Comparison of ENCODE assay signal across 1 cellular context in the genomic region with DNA sequence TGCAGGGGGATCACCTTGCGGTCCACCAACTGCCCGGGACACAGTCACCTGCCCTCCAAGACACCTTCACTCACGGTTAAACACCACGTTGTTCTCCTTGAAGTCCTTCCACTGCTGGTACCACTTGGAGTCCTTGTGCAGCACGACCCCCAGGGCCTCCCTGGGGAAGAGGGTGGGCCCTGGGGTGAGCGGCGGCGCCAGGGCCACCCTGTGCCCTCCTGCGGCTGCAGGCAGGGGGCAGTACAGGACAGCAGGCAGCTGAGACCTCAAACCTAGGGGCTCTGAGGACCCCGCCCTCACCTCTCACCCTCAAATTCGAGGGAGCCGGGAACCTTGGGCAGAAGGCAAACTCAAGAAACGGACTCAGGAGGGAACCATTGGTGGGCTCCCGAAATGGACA.
TF ChIP-seq lines count a peak whose summit lies in the region.

No MANE protein-coding gene starts in this region.

TF ChIP-seq in GM23338, 12 proteins besides CTCF, POLR2A, EP300 and RAD21 (continued from another document):
- TF ChIP-seq, protein P1, sequence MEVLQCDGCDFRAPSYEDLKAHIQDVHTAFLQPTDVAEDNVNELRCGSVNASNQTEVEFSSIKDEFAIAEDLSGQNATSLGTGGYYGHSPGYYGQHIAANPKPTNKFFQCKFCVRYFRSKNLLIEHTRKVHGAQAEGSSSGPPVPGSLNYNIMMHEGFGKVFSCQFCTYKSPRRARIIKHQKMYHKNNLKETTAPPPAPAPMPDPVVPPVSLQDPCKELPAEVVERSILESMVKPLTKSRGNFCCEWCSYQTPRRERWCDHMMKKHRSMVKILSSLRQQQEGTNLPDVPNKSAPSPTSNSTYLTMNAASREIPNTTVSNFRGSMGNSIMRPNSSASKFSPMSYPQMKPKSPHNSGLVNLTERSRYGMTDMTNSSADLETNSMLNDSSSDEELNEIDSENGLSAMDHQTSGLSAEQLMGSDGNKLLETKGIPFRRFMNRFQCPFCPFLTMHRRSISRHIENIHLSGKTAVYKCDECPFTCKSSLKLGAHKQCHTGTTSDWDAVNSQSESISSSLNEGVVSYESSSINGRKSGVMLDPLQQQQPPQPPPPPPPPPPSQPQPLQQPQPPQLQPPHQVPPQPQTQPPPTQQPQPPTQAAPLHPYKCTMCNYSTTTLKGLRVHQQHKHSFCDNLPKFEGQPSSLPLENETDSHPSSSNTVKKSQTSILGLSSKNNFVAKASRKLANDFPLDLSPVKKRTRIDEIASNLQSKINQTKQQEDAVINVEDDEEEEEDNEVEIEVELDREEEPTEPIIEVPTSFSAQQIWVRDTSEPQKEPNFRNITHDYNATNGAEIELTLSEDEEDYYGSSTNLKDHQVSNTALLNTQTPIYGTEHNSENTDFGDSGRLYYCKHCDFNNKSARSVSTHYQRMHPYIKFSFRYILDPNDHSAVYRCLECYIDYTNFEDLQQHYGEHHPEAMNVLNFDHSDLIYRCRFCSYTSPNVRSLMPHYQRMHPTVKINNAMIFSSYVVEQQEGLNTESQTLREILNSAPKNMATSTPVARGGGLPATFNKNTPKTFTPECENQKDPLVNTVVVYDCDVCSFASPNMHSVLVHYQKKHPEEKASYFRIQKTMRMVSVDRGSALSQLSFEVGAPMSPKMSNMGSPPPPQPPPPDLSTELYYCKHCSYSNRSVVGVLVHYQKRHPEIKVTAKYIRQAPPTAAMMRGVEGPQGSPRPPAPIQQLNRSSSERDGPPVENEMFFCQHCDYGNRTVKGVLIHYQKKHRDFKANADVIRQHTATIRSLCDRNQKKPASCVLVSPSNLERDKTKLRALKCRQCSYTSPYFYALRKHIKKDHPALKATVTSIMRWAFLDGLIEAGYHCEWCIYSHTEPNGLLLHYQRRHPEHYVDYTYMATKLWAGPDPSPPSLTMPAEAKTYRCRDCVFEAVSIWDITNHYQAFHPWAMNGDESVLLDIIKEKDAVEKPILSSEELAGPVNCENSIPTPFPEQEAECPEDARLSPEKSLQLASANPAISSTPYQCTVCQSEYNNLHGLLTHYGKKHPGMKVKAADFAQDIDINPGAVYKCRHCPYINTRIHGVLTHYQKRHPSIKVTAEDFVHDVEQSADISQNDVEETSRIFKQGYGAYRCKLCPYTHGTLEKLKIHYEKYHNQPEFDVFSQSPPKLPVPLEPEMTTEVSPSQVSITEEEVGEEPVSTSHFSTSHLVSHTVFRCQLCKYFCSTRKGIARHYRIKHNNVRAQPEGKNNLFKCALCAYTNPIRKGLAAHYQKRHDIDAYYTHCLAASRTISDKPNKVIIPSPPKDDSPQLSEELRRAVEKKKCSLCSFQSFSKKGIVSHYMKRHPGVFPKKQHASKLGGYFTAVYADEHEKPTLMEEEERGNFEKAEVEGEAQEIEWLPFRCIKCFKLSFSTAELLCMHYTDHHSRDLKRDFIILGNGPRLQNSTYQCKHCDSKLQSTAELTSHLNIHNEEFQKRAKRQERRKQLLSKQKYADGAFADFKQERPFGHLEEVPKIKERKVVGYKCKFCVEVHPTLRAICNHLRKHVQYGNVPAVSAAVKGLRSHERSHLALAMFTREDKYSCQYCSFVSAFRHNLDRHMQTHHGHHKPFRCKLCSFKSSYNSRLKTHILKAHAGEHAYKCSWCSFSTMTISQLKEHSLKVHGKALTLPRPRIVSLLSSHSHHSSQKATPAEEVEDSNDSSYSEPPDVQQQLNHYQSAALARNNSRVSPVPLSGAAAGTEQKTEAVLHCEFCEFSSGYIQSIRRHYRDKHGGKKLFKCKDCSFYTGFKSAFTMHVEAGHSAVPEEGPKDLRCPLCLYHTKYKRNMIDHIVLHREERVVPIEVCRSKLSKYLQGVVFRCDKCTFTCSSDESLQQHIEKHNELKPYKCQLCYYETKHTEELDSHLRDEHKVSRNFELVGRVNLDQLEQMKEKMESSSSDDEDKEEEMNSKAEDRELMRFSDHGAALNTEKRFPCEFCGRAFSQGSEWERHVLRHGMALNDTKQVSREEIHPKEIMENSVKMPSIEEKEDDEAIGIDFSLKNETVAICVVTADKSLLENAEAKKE (CRISPR knock-in tag; IDR thresholded peaks at IDR 0.05), result no peak
- TF ChIP-seq ZNF114 (CRISPR knock-in tag; IDR thresholded peaks at IDR 0.05) (no peak), POLR2AphosphoS5 (IDR thresholded peaks at IDR 0.05; ENCODE audit: low read depth) (no peak), JUNB (IDR thresholded peaks at IDR 0.05; ENCODE audit: unreplicated experiment) (no peak), EZH2phosphoT487 (IDR thresholded peaks at IDR 0.05; ENCODE audit: unreplicated experiment) (no peak), CREB1 (CRISPR knock-in tag; IDR thresholded peaks at IDR 0.05; ENCODE audit: low read depth) (no peak), STAT1 (IDR thresholded peaks at IDR 0.05; ENCODE audit: unreplicated experiment) (no peak)
- TF ChIP-seq, protein P2, sequence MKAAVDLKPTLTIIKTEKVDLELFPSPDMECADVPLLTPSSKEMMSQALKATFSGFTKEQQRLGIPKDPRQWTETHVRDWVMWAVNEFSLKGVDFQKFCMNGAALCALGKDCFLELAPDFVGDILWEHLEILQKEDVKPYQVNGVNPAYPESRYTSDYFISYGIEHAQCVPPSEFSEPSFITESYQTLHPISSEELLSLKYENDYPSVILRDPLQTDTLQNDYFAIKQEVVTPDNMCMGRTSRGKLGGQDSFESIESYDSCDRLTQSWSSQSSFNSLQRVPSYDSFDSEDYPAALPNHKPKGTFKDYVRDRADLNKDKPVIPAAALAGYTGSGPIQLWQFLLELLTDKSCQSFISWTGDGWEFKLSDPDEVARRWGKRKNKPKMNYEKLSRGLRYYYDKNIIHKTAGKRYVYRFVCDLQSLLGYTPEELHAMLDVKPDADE (IDR thresholded peaks at IDR 0.05), result no peak
